37 cellular contexts compared by ENCODE assay signal in the genomic region with DNA sequence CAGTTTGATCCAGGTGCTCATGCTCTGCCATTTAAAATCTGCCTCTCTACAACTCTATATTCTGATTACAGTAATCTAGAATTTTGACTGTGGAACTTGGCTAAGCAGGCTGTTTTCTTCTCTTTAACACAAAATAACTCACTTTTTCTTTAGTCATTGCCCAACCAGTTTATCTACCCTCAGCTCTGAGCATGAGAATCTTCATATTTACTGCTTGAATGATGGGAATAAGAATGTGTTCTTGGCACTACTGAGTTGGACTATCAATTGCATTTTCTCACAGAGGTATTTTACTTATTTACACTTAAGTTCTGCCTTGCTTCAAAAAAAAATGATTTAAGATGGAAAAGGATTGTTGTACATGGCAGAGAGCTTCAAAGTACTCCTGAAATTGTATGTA.
"Had no signal": no experiment of that assay in that cellular context is flagged by ENCODE, and none has a peak within 500 bp of the region (broad histone marks: within the 10 kb centered on the region; RNA-seq: fewer than 3 reads in every experiment).

No MANE protein-coding gene starts in this region.

- H3K4me1 Mint-ChIP-seq: activated B cell treated with CpG ODN at 0.5 μM for 24 hours; activated CD4-positive, alpha-beta T cell treated with anti-CD3 and anti-CD28 coated beads, Interleukin-2, amount 10 ng/mL, durations not matched to agents 24 days and 14 days; activated naive CD8-positive, alpha-beta T cell treated with anti-CD3 and anti-CD28 coated beads for 36 hours; activated T-helper 17 cell treated with anti-CD3 and anti-CD28 coated beads, Interleukin-2, amount 50 U/mL, for 72 hours; brain; central memory CD8-positive, alpha-beta T cell had no signal

- DNase-seq: activated B cell treated with CpG ODN at 0.5 μM for 24 hours; activated CD4-positive, alpha-beta memory T cell treated with anti-CD3 and anti-CD28 coated beads for 36 hours; activated CD4-positive, alpha-beta T cell treated with anti-CD3 and anti-CD28 coated beads for 4 hours; activated CD4-positive, alpha-beta T cell treated with anti-CD3 and anti-CD28 coated beads, Interleukin-2, amount 10 ng/mL, durations not matched to agents 24 days and 14 days; activated CD4-positive, alpha-beta T cell treated with anti-CD3 and anti-CD28 coated beads, Interleukin-2, amount 50 U/mL, for 1 hour; activated CD4-positive, alpha-beta T cell treated with anti-CD3 and anti-CD28 coated beads, Interleukin-2, amount 50 U/mL, for 4 hours; activated CD4-positive, CD25-positive, alpha-beta regulatory T cell treated with anti-CD3 and anti-CD28 coated beads, Interleukin-2, amount 50 U/mL, for 72 hours; activated CD8-positive, alpha-beta memory T cell treated with anti-CD3 and anti-CD28 coated beads, Interleukin-2, amount 50 U/mL, for 4 hours; activated CD8-positive, alpha-beta T cell treated with anti-CD3 and anti-CD28 coated beads for 36 hours; activated effector memory CD4-positive, alpha-beta T cell treated with anti-CD3 and anti-CD28 coated beads, Interleukin-2, amount 50 U/mL, for 16 hours; activated gamma-delta T cell treated with Interleukin-2 at 50 U/mL for 16 hours; activated naive CD4-positive, alpha-beta T cell; activated naive CD4-positive, alpha-beta T cell treated with anti-CD3 and anti-CD28 coated beads for 36 hours; activated naive CD4-positive, alpha-beta T cell treated with anti-CD3 and anti-CD28 coated beads, Interleukin-2, amount 50 U/mL, for 16 hours; activated naive CD8-positive, alpha-beta T cell treated with anti-CD3 and anti-CD28 coated beads for 36 hours; activated T-cell treated with anti-CD3 and anti-CD28 coated beads for 4 hours; activated T-cell treated with anti-CD3 and anti-CD28 coated beads, Interleukin-2, amount 50 U/mL, for 1 hour; activated T-cell treated with anti-CD3 and anti-CD28 coated beads, Interleukin-2, amount 50 U/mL, for 4 hours; activated T-cell treated with anti-CD3 and anti-CD28 coated beads, Interleukin-2, amount 50 U/mL, for 72 hours; adrenal gland; amygdala; anterior cingulate cortex; caudate nucleus; cerebellar nuclear complex; T-helper 1 cell; T-helper 2 cell; T-helper 9 cell had no signal

- H3K27ac ChIP-seq: adrenal gland, ascending aorta, cardiac muscle cell, VCaP had no signal

- H3K27ac Mint-ChIP-seq: activated B cell treated with CpG ODN at 0.5 μM for 24 hours; activated CD4-positive, alpha-beta memory T cell treated with anti-CD3 and anti-CD28 coated beads for 36 hours; activated CD4-positive, alpha-beta T cell treated with anti-CD3 and anti-CD28 coated beads, Interleukin-2, amount 10 ng/mL, durations not matched to agents 24 days and 14 days; activated CD8-positive, alpha-beta T cell treated with anti-CD3 and anti-CD28 coated beads for 36 hours; activated naive CD4-positive, alpha-beta T cell treated with anti-CD3 and anti-CD28 coated beads for 36 hours; activated naive CD4-positive, alpha-beta T cell treated with anti-CD3 and anti-CD28 coated beads, Interleukin-2, amount 50 U/mL, for 72 hours; activated naive CD8-positive, alpha-beta T cell treated with anti-CD3 and anti-CD28 coated beads for 36 hours; activated T-cell treated with anti-CD3 and anti-CD28 coated beads, Interleukin-2, amount 50 U/mL, for 72 hours; activated T-helper 1 cell treated with anti-CD3 and anti-CD28 coated beads, Interleukin-12 subunit alpha, Interleukin-12 subunit beta, Interleukin-2, Interleukin-4 antibody, amounts not matched to agents 30 ng/mL and 10 ng/mL and 1 ng/mL, durations not matched to agents 14 hours and 24 hours and 36 hours; activated T-helper 17 cell treated with anti-CD3 and anti-CD28 coated beads, Interleukin-2, amount 50 U/mL, for 72 hours; brain; T-helper 1 cell treated with Interleukin-12 subunit alpha and Interleukin-12 subunit beta and Interleukin-4 antibody, amounts not matched to agents 30 μg/mL and 1 μg/mL, for 36 hours; T-helper 2 cell treated with Interferon-gamma antibody and Interleukin-4, amounts not matched to agents 5 μg/mL and 100 μg/mL, for 36 hours had no signal

- H3K9me3 ChIP-seq: adrenal gland, ascending aorta had no signal

- H3K4me3 ChIP-seq: adrenal gland, ascending aorta, cardiac muscle cell had no signal

- H3K4me1 ChIP-seq: adrenal gland, ascending aorta had no signal

- ATAC-seq: activated CD8-positive, alpha-beta T cell treated with anti-CD3 and anti-CD28 coated beads for 36 hours; activated naive CD4-positive, alpha-beta T cell treated with anti-CD3 and anti-CD28 coated beads, Interleukin-2, amount 50 U/mL, for 72 hours; activated T-cell treated with anti-CD3 and anti-CD28 coated beads, Interleukin-2, amount 50 U/mL, for 4 hours; activated T-cell treated with anti-CD3 and anti-CD28 coated beads, Interleukin-2, amount 50 U/mL, for 72 hours; activated T-helper 17 cell treated with anti-CD3 and anti-CD28 coated beads, Interleukin-2, amount 50 U/mL, for 72 hours had no signal

- H3K27me3 ChIP-seq: adrenal gland, ascending aorta, cardiac muscle cell had no signal

- H3K4me3 Mint-ChIP-seq: activated B cell treated with CpG ODN at 0.5 μM for 24 hours; activated CD4-positive, alpha-beta memory T cell treated with anti-CD3 and anti-CD28 coated beads for 36 hours; activated CD4-positive, alpha-beta T cell treated with anti-CD3 and anti-CD28 coated beads, Interleukin-2, amount 10 ng/mL, durations not matched to agents 24 days and 14 days; activated CD8-positive, alpha-beta T cell treated with anti-CD3 and anti-CD28 coated beads for 36 hours; activated naive CD4-positive, alpha-beta T cell treated with anti-CD3 and anti-CD28 coated beads for 36 hours; activated naive CD8-positive, alpha-beta T cell treated with anti-CD3 and anti-CD28 coated beads for 36 hours; activated T-cell treated with anti-CD3 and anti-CD28 coated beads, Interleukin-2, amount 50 U/mL, for 4 hours; activated T-cell treated with anti-CD3 and anti-CD28 coated beads, Interleukin-2, amount 50 U/mL, for 72 hours; activated T-helper 1 cell treated with anti-CD3 and anti-CD28 coated beads, Interleukin-12 subunit alpha, Interleukin-12 subunit beta, Interleukin-2, Interleukin-4 antibody, amounts not matched to agents 30 ng/mL and 10 ng/mL and 1 ng/mL, durations not matched to agents 14 hours and 24 hours and 36 hours; activated T-helper 17 cell treated with anti-CD3 and anti-CD28 coated beads, Interleukin-2, amount 50 U/mL, for 72 hours; brain; central memory CD8-positive, alpha-beta T cell; T-helper 1 cell treated with Interleukin-12 subunit alpha and Interleukin-12 subunit beta and Interleukin-4 antibody, amounts not matched to agents 30 μg/mL and 1 μg/mL, for 36 hours; T-helper 2 cell treated with Interferon-gamma antibody and Interleukin-4, amounts not matched to agents 5 μg/mL and 100 μg/mL, for 36 hours had no signal

- H3K36me3 ChIP-seq: adrenal gland, ascending aorta, cardiac muscle cell had no signal

- H3K9me3 Mint-ChIP-seq: activated B cell treated with CpG ODN at 0.5 μM for 24 hours; activated CD4-positive, alpha-beta T cell treated with anti-CD3 and anti-CD28 coated beads, Interleukin-2, amount 10 ng/mL, durations not matched to agents 24 days and 14 days; activated naive CD4-positive, alpha-beta T cell treated with anti-CD3 and anti-CD28 coated beads for 36 hours; activated T-helper 1 cell treated with anti-CD3 and anti-CD28 coated beads, Interleukin-12 subunit alpha, Interleukin-12 subunit beta, Interleukin-2, Interleukin-4 antibody, amounts not matched to agents 30 ng/mL and 10 ng/mL and 1 ng/mL, durations not matched to agents 14 hours and 24 hours and 36 hours had no signal

- H3K27me3 Mint-ChIP-seq: activated B cell treated with CpG ODN at 0.5 μM for 24 hours; activated CD4-positive, alpha-beta memory T cell treated with anti-CD3 and anti-CD28 coated beads for 36 hours; activated CD4-positive, alpha-beta T cell treated with anti-CD3 and anti-CD28 coated beads, Interleukin-2, amount 10 ng/mL, durations not matched to agents 24 days and 14 days; activated CD8-positive, alpha-beta T cell treated with anti-CD3 and anti-CD28 coated beads for 36 hours; activated naive CD8-positive, alpha-beta T cell treated with anti-CD3 and anti-CD28 coated beads for 36 hours; activated T-helper 17 cell treated with anti-CD3 and anti-CD28 coated beads, Interleukin-2, amount 50 U/mL, for 72 hours; brain; central memory CD8-positive, alpha-beta T cell had no signal

- H3K36me3 Mint-ChIP-seq: activated CD4-positive, alpha-beta memory T cell treated with anti-CD3 and anti-CD28 coated beads for 36 hours; activated naive CD4-positive, alpha-beta T cell treated with anti-CD3 and anti-CD28 coated beads, Interleukin-2, amount 50 U/mL, for 72 hours; activated naive CD8-positive, alpha-beta T cell treated with anti-CD3 and anti-CD28 coated beads for 36 hours; brain had no signal
